In the genomic region with DNA sequence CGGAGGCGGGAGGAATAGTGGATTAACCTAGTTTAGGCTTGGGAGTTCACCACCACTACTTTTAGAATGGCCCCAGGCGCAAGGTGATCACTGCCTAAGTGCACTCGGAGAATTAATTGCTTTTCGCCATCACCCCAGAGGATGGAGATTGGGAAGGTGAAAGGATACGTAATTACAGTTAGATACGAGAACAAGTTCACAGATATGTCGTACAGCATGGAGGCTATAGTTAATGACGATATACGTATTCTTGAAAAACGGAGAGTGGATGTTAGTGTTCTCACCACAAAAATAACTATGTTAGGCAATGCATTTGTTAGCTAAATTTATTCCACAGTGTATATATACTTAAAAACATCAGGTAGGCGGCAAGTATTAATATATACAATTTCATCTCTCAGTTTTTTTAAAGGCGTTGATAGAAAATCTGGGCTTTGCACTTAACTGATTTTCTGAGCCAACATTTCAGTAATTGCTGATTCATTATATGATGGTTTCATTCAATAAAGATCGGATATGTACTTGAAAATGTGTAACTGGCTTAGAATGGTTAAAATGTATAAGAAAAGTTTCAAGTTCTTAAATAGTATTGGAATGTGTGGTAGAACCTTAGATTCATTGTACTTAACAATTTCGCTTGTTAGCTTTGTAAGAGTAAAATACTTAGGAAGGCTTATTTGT, we compare ENCODE assay signal across 8 cellular contexts. TPM values are rescaled to one million over a fixed set of nuclear protein-coding genes. Genes with fewer than 3 reads are reported as not detected.
DNase-seq lines count a peak whose midpoint lies in the region; ATAC-seq and TF ChIP-seq lines count a peak whose summit lies in the region.

No MANE protein-coding gene starts in this region.

- peaks cover 24 to 36% of the 10 kb centered on the region in 2 donors for H3K4me1 ChIP-seq in thoracic aorta (ENCODE audit: control insufficient read depth in 1 of 2, low read depth in 2 of 2)

- H3K36me3 ChIP-seq in thoracic aorta: peaks cover 11% of the 10 kb centered on the region

- no peak for DNase-seq in activated CD8-positive, alpha-beta memory T cell treated with anti-CD3 and anti-CD28 coated beads, Interleukin-2, amount 10 ng/mL, durations not matched to agents 7 days and 5 days
- DNase-seq in activated CD8-positive, alpha-beta memory T cell treated with anti-CD3 and anti-CD28 coated beads, Interleukin-2, amount 50 U/mL, for 48 hours: no peak
- no peak for DNase-seq in activated CD8-positive, alpha-beta T cell treated with anti-CD3 and anti-CD28 coated beads, Interleukin-2, amount 10 ng/mL, durations not matched to agents 7 days and 5 days
- DNase-seq in immature natural killer cell: no peak
- DNase-seq in thoracic aorta (ENCODE audit: low spot score): no peak
- DNase-seq in NCI-H82 (lab: John Stamatoyannopoulos, UW): no peak
- DNase-seq in GM13977 (ENCODE audit: low spot score): no peak
- DNase-seq in NCI-H1092 treated with DMSO at 0.1 percent for 48 hours (lab: John Stamatoyannopoulos, UW): no peak

- no peaks in the 10 kb centered on the region for H3K27me3 ChIP-seq in thoracic aorta (replicated peaks; ENCODE audit: insufficient read depth)

- POLR2A ChIA-PET in activated CD8-positive, alpha-beta T cell treated with anti-CD3 and anti-CD28 coated beads, Interleukin-2, amount 10 ng/mL, durations not matched to agents 7 days and 5 days (lab: Charles Lee): interaction anchor here (0.9 to 2.2 kb wide), 5 partner anchors 9 to 67 kb away, joined by 3 to 19 read pairs (median 9); no protein-coding TSS in a partner anchor

- ATAC-seq in activated CD8-positive, alpha-beta memory T cell treated with anti-CD3 and anti-CD28 coated beads, Interleukin-2, amount 10 ng/mL, durations not matched to agents 7 days and 5 days: no peak
- no peak for ATAC-seq in activated CD8-positive, alpha-beta T cell treated with anti-CD3 and anti-CD28 coated beads, Interleukin-2, amount 10 ng/mL, durations not matched to agents 7 days and 5 days
- no peak for ATAC-seq in thoracic aorta (ENCODE audit: insufficient number of reproducible peaks, low FRiP score, low read depth)

- H3K4me3 ChIP-seq in thoracic aorta: peak overlapping the region; percentile 98

- no peaks in the 10 kb centered on the region for H3K9me3 ChIP-seq in thoracic aorta

- H3K4me1 Mint-ChIP-seq in activated CD8-positive, alpha-beta memory T cell treated with anti-CD3 and anti-CD28 coated beads, Interleukin-2, amount 10 ng/mL, durations not matched to agents 7 days and 5 days: peaks cover 59% of the 10 kb centered on the region
- H3K4me1 Mint-ChIP-seq in activated CD8-positive, alpha-beta T cell treated with anti-CD3 and anti-CD28 coated beads, Interleukin-2, amount 10 ng/mL, durations not matched to agents 7 days and 5 days (ENCODE audit: low read depth): peaks cover 57% of the 10 kb centered on the region
- peaks cover 55 to 74% of the 10 kb centered on the region in 2 donors for H3K4me1 Mint-ChIP-seq in immature natural killer cell

- no peak for TF ChIP-seq CTCF in thoracic aorta (IDR thresholded peaks at IDR 0.05)
- no peak for TF ChIP-seq CTCF in GM13977 (IDR thresholded peaks at IDR 0.05; ENCODE audit: extremely low read depth, insufficient read depth, missing control alignments)

- CTCF ChIA-PET in activated CD8-positive, alpha-beta memory T cell treated with anti-CD3 and anti-CD28 coated beads, Interleukin-2, amount 10 ng/mL, durations not matched to agents 7 days and 5 days (lab: Charles Lee): interaction anchor here (1.4 to 2.7 kb wide), 6 partner anchors 13 to 66 kb away, joined by 3 to 15 read pairs (median 10); no protein-coding TSS in a partner anchor
- CTCF ChIA-PET in activated CD8-positive, alpha-beta T cell treated with anti-CD3 and anti-CD28 coated beads, Interleukin-2, amount 10 ng/mL, durations not matched to agents 7 days and 5 days (lab: Charles Lee): interaction anchor here (1.3 to 13.1 kb wide), 5 partner anchors 10 to 74 kb away, joined by 3 to 102 read pairs (median 5); no protein-coding TSS in a partner anchor

- no peaks in the 10 kb centered on the region for H3K9me3 Mint-ChIP-seq in activated CD8-positive, alpha-beta memory T cell treated with anti-CD3 and anti-CD28 coated beads, Interleukin-2, amount 10 ng/mL, durations not matched to agents 7 days and 5 days (ENCODE audit: low read depth)
- H3K9me3 Mint-ChIP-seq in activated CD8-positive, alpha-beta T cell treated with anti-CD3 and anti-CD28 coated beads, Interleukin-2, amount 10 ng/mL, durations not matched to agents 7 days and 5 days (ENCODE audit: insufficient read depth): no peaks in the 10 kb centered on the region
- no peaks in the 10 kb centered on the region for H3K9me3 Mint-ChIP-seq in immature natural killer cell

- H3K27ac Mint-ChIP-seq in activated CD8-positive, alpha-beta memory T cell treated with anti-CD3 and anti-CD28 coated beads, Interleukin-2, amount 10 ng/mL, durations not matched to agents 7 days and 5 days: peak overlapping the region; percentile 92
- peak overlapping the region; percentile 98 for H3K27ac Mint-ChIP-seq in activated CD8-positive, alpha-beta T cell treated with anti-CD3 and anti-CD28 coated beads, Interleukin-2, amount 10 ng/mL, durations not matched to agents 7 days and 5 days
- peak overlapping the region; percentile 94 to 100 (median 98) for H3K27ac Mint-ChIP-seq in immature natural killer cell

- H3K36me3 Mint-ChIP-seq in activated CD8-positive, alpha-beta memory T cell treated with anti-CD3 and anti-CD28 coated beads, Interleukin-2, amount 10 ng/mL, durations not matched to agents 7 days and 5 days: peaks cover 39% of the 10 kb centered on the region
- peaks cover 56% of the 10 kb centered on the region for H3K36me3 Mint-ChIP-seq in activated CD8-positive, alpha-beta T cell treated with anti-CD3 and anti-CD28 coated beads, Interleukin-2, amount 10 ng/mL, durations not matched to agents 7 days and 5 days (ENCODE audit: low read depth)
- peaks cover 0 to 16% (median 9%) of the 10 kb centered on the region in 3 donors for H3K36me3 Mint-ChIP-seq in immature natural killer cell

- peak overlapping the region; percentile 89 to 96 for H3K27ac ChIP-seq in thoracic aorta

- in situ Hi-C loops in GM13977 (cut with MboI; ENCODE audit: low pct_unique_long_range_greater_than_20kb, low sequenced_read_pairs, unreplicated experiment): no loop called here

- no peaks in the 10 kb centered on the region for H3K27me3 Mint-ChIP-seq in activated CD8-positive, alpha-beta memory T cell treated with anti-CD3 and anti-CD28 coated beads, Interleukin-2, amount 10 ng/mL, durations not matched to agents 7 days and 5 days
- H3K27me3 Mint-ChIP-seq in activated CD8-positive, alpha-beta T cell treated with anti-CD3 and anti-CD28 coated beads, Interleukin-2, amount 10 ng/mL, durations not matched to agents 7 days and 5 days (ENCODE audit: low read depth): no peaks in the 10 kb centered on the region
- peaks cover 0 to 5% (median 0%) of the 10 kb centered on the region in 3 donors for H3K27me3 Mint-ChIP-seq in immature natural killer cell (ENCODE audit: low read depth in 3 of 3)

- H3K4me3 Mint-ChIP-seq in activated CD8-positive, alpha-beta memory T cell treated with anti-CD3 and anti-CD28 coated beads, Interleukin-2, amount 10 ng/mL, durations not matched to agents 7 days and 5 days: peak overlapping the region; percentile 97
- H3K4me3 Mint-ChIP-seq in activated CD8-positive, alpha-beta T cell treated with anti-CD3 and anti-CD28 coated beads, Interleukin-2, amount 10 ng/mL, durations not matched to agents 7 days and 5 days: peak overlapping the region; percentile 93
- H3K4me3 Mint-ChIP-seq in immature natural killer cell: peak overlapping the region; percentile 93 to 99 (median 98)

RNA-seq across cellular contexts. Expression of a gene that starts 0.7 kb away (rescaled TPM):
- total RNA-seq in activated CD8-positive, alpha-beta memory T cell treated with anti-CD3 and anti-CD28 coated beads, Interleukin-2, amount 10 ng/mL, durations not matched to agents 7 days and 5 days: 100 to 1,000 TPM in 1 of 2 experiments, 10 to 100 TPM in 1; 95.2 to 130 TPM
- total RNA-seq in activated CD8-positive, alpha-beta T cell treated with anti-CD3 and anti-CD28 coated beads, Interleukin-2, amount 10 ng/mL, durations not matched to agents 7 days and 5 days: 100 to 1,000 TPM in 1 of 2 experiments, 10 to 100 TPM in 1; 99.0 to 102 TPM
- 100 to 1,000 TPM in 2 of 3 donors, 10 to 100 TPM in 1; 79.8 to 149 (median 103) TPM for polyA plus RNA-seq in immature natural killer cell
- total RNA-seq in thoracic aorta: 100 to 1,000 TPM in 1 of 2 donors, 10 to 100 TPM in 1; 74.2 to 171 TPM

RNA-seq across cellular contexts. Expression of a gene that starts 1.0 kb away (rescaled TPM):
- total RNA-seq in activated CD8-positive, alpha-beta memory T cell treated with anti-CD3 and anti-CD28 coated beads, Interleukin-2, amount 10 ng/mL, durations not matched to agents 7 days and 5 days: 100 to 1,000 TPM; 107 to 125 TPM
- total RNA-seq in activated CD8-positive, alpha-beta T cell treated with anti-CD3 and anti-CD28 coated beads, Interleukin-2, amount 10 ng/mL, durations not matched to agents 7 days and 5 days: 10 to 100 TPM; 94.8 to 97.8 TPM
- 10 to 100 TPM; 58.3 to 69.4 (median 59.6) TPM for polyA plus RNA-seq in immature natural killer cell
- 10 to 100 TPM; 44.7 to 53.9 TPM for total RNA-seq in thoracic aorta
